24 cellular contexts compared by ENCODE assay signal in the genomic region with DNA sequence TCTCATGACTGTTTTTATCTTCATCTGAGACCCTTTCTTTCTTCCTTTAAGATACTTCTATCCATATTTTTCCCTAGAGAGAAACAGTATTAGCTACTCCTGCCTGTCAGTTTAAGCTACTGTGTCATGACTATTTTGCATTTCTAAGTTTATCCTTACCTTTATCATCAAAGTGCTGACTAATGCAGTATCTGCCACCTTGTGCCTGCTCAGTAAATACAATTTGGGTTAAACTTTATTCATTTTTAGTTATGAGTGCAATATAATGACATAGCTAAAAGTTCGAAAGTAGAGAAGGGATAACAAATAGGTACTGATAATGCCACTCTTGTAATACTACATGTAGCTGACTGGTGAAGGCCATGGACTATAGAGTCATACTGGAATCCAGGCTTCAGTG.
DNase-seq lines count a peak whose midpoint lies in the region; ATAC-seq and TF ChIP-seq lines count a peak whose summit lies in the region.
"Had no signal": no experiment of that assay in that cellular context is flagged by ENCODE, and none has a peak within 500 bp of the region (broad histone marks: within the 10 kb centered on the region; RNA-seq: fewer than 3 reads in every experiment).

No MANE protein-coding gene starts in this region.

- H3K9me3 ChIP-seq in IMR-90 (ENCODE audit: control insufficient read depth, insufficient read depth, low read length): no peaks in the 10 kb centered on the region
- no peaks in the 10 kb centered on the region for H3K9me3 ChIP-seq in esophagus muscularis mucosa
- H3K9me3 ChIP-seq in mucosa of descending colon: no peaks in the 10 kb centered on the region
- no peaks in the 10 kb centered on the region for H3K9me3 ChIP-seq in sigmoid colon
- H3K9me3 ChIP-seq in CD8-positive, alpha-beta memory T cell (ENCODE audit: low read length): no peaks in the 10 kb centered on the region
- H3K9me3 ChIP-seq: BLaER1 treated with 17β-estradiol and CSF1 and Interleukin-3, amounts not matched to agents 10 nM and 100 nM; SJSA1 had no signal

- H4K20me1 ChIP-seq in IMR-90 (ENCODE audit: insufficient read depth, low read length): peaks cover 17% of the 10 kb centered on the region; the same call in 1 of the 2 replicates
- H4K20me1 ChIP-seq: BLaER1 treated with 17β-estradiol and CSF1 and Interleukin-3, amounts not matched to agents 10 nM and 100 nM had no signal

- no peak overlapping the region for H3K18ac ChIP-seq in IMR-90 (ENCODE audit: low read depth, low read length)

- peaks cover 6% of the 10 kb centered on the region for H3K4me1 ChIP-seq in IMR-90 (ENCODE audit: control insufficient read depth, insufficient read depth, low read length)
- H3K4me1 ChIP-seq in esophagus muscularis mucosa: peaks cover 26 to 91% (median 76%) of the 10 kb centered on the region in 4 donors
- peaks cover 5% of the 10 kb centered on the region for H3K4me1 ChIP-seq in mucosa of descending colon (ENCODE audit: low read depth)
- H3K4me1 ChIP-seq in sigmoid colon: peaks cover 0 to 73% (median 53%) of the 10 kb centered on the region in 4 donors
- no peaks in the 10 kb centered on the region for H3K4me1 ChIP-seq in CD8-positive, alpha-beta memory T cell (ENCODE audit: insufficient read depth, low read length)

- H3K56ac ChIP-seq in IMR-90 (ENCODE audit: extremely low read depth, insufficient read depth, low read length): no peak overlapping the region

- H3K9me1 ChIP-seq in IMR-90 (ENCODE audit: insufficient read depth, low read length): peaks cover 8% of the 10 kb centered on the region

- no peak for TF ChIP-seq RAD21 in IMR-90 (IDR thresholded peaks at IDR 0.05; ENCODE audit: low read length)

- intact Hi-C loops in IMR-90 (cut with micrococcal nuclease): no loop called here
- intact Hi-C loops in esophagus muscularis mucosa (cut with DNase I): no loop called here
- intact Hi-C loops in mucosa of descending colon (cut with DNase I, micrococcal nuclease): no loop called here
- intact Hi-C loops in sigmoid colon (cut with DNase I): no loop called here

- H3K36me3 ChIP-seq in IMR-90 (ENCODE audit: control insufficient read depth, insufficient read depth, low read length) (no peaks in the 10 kb centered on the region), esophagus muscularis mucosa (no peaks in the 10 kb centered on the region), mucosa of descending colon (ENCODE audit: low read depth) (no peaks in the 10 kb centered on the region), sigmoid colon (no peaks in the 10 kb centered on the region)
- no peaks in the 10 kb centered on the region for H3K36me3 ChIP-seq in CD8-positive, alpha-beta memory T cell (ENCODE audit: insufficient read depth, low read length)

- no peaks in the 10 kb centered on the region for H3K9me3 Mint-ChIP-seq in CD8-positive, alpha-beta memory T cell
- H3K9me3 Mint-ChIP-seq: CD4-positive, alpha-beta T cell had no signal

- no peak overlapping the region for H2AK5ac ChIP-seq in IMR-90 (ENCODE audit: low read depth, low read length)

- H4K91ac ChIP-seq in IMR-90 (ENCODE audit: insufficient read depth, low read depth, low read length): no peak overlapping the region

- TF ChIP-seq POLR2A in IMR-90 (IDR thresholded peaks at IDR 0.05; ENCODE audit: low read depth, low read length) (no peak), esophagus muscularis mucosa (IDR thresholded peaks at IDR 0.05; ENCODE audit: low read depth) (no peak), sigmoid colon (IDR thresholded peaks at IDR 0.05) (no peak)

- peaks cover 18 to 33% (median 19%) of the 10 kb centered on the region in 3 donors for H3K4me1 Mint-ChIP-seq in CD8-positive, alpha-beta memory T cell

- no peak overlapping the region for H2BK15ac ChIP-seq in IMR-90 (ENCODE audit: low read depth, low read length)

- H3K27ac ChIP-seq in IMR-90 (ENCODE audit: insufficient read depth, low read length) (no peak overlapping the region), esophagus muscularis mucosa (replicated peaks in 1 of 4) (peak overlapping the region; percentile 16 to 80 (median 44)), sigmoid colon (peak overlapping the region in 3 of 4 donors; percentile 18 to 68 (median 57))
- H3K27ac ChIP-seq in CD8-positive, alpha-beta memory T cell (ENCODE audit: low read depth, low read length): no peak overlapping the region
- H3K27ac ChIP-seq: SJSA1 had no signal

- H3K27ac Mint-ChIP-seq in CD8-positive, alpha-beta memory T cell: peak overlapping the region in 1 of 8 donors; percentile 70
- H3K27ac Mint-ChIP-seq: CD4-positive, alpha-beta T cell had no signal

- H2AK9ac ChIP-seq in IMR-90 (replicated peaks; ENCODE audit: low read depth, low read length, poor library complexity): no peak overlapping the region

- dilution Hi-C loops in IMR-90 (cut with HindIII; ENCODE audit: low sequenced_read_pairs, unreplicated experiment): no loop called here

- POLR2A ChIA-PET in IMR-90 (lab: Charles Lee; ENCODE audit: unreplicated experiment): no interaction called here
- POLR2A ChIA-PET in CD8-positive, alpha-beta memory T cell (lab: Charles Lee): no interaction called here

- H2BK120ac ChIP-seq in IMR-90 (ENCODE audit: low read depth, low read length): no peak overlapping the region

- in situ Hi-C loops in IMR-90 (cut with MboI; ENCODE audit: low sequenced_read_pairs): loop anchor here (25.0 kb wide), 1 partner anchor 954 kb away; a partner anchor contains a TSS

- no peak overlapping the region for H3K23ac ChIP-seq in IMR-90 (ENCODE audit: low read depth, low read length)

- no peak overlapping the region for H2AFZ ChIP-seq in IMR-90 (replicated peaks; ENCODE audit: low read length, poor library complexity)

- no peak overlapping the region for H4K5ac ChIP-seq in IMR-90 (ENCODE audit: low read depth, low read length)

- TF ChIP-seq CTCF in IMR-90 (conservative IDR thresholded peaks at IDR 0.05; ENCODE audit: low read depth, low read length): no peak
- no peak for TF ChIP-seq CTCF in esophagus muscularis mucosa (IDR thresholded peaks at IDR 0.05)
- TF ChIP-seq CTCF in mucosa of descending colon (IDR thresholded peaks at IDR 0.05): no peak
- no peak for TF ChIP-seq CTCF in sigmoid colon (IDR thresholded peaks at IDR 0.05)

- no peak overlapping the region for H4K8ac ChIP-seq in IMR-90 (ENCODE audit: low read depth in 2 of 2, low read length in 2 of 2)

- H3K4me2 ChIP-seq in IMR-90 (ENCODE audit: low read depth, low read length): no peak overlapping the region

- H3K27me3 ChIP-seq in IMR-90 (ENCODE audit: control insufficient read depth, insufficient read depth, low read length) (no peaks in the 10 kb centered on the region), esophagus muscularis mucosa (no peaks in the 10 kb centered on the region), sigmoid colon (no peaks in the 10 kb centered on the region)
- no peaks in the 10 kb centered on the region for H3K27me3 ChIP-seq in CD8-positive, alpha-beta memory T cell (ENCODE audit: insufficient read depth, low read length, poor library complexity, severe bottlenecking)
- H3K27me3 ChIP-seq: BLaER1 treated with 17β-estradiol and CSF1 and Interleukin-3, amounts not matched to agents 10 nM and 100 nM; SJSA1 had no signal

- H3K27me3 Mint-ChIP-seq in CD8-positive, alpha-beta memory T cell: peaks cover 0 to 2% of the 10 kb centered on the region in 2 donors
- H3K27me3 Mint-ChIP-seq: CD4-positive, alpha-beta T cell had no signal

- no peak overlapping the region for H2BK20ac ChIP-seq in IMR-90 (ENCODE audit: low read depth, low read length)

- H3K36me3 Mint-ChIP-seq in CD8-positive, alpha-beta memory T cell: peaks cover 0 to 3% (median 0%) of the 10 kb centered on the region in 3 donors

- H3K14ac ChIP-seq in IMR-90 (replicated peaks; ENCODE audit: low read depth, low read length): no peak overlapping the region

- CTCF ChIA-PET in IMR-90 (lab: Yijun Ruan, JAX): no interaction called here
- CTCF ChIA-PET in CD8-positive, alpha-beta memory T cell (lab: Charles Lee): interaction anchor here (1.0 kb wide), 1 partner anchor 11 kb away, joined by 3 read pairs; no protein-coding TSS in a partner anchor

- ATAC-seq in IMR-90 (ENCODE audit: low read depth) (no peak), mucosa of descending colon (peak; percentile 64), HG03159 (IDR thresholded peaks at IDR 0.05; ENCODE audit: unreplicated experiment) (no peak)
- ATAC-seq: GM12878, HCT116 had no signal

- TF ChIP-seq EP300 in esophagus muscularis mucosa (IDR thresholded peaks at IDR 0.05) (no peak), sigmoid colon (IDR thresholded peaks at IDR 0.05) (no peak)

- H3K9ac ChIP-seq in IMR-90 (ENCODE audit: low read depth, low read length): no peak overlapping the region
- H3K9ac ChIP-seq: BLaER1 treated with 17β-estradiol and CSF1 and Interleukin-3, amounts not matched to agents 10 nM and 100 nM had no signal

- H2BK5ac ChIP-seq in IMR-90 (ENCODE audit: low read depth, low read length, poor library complexity, severe bottlenecking): no peak overlapping the region

- H3K4me3 Mint-ChIP-seq in CD8-positive, alpha-beta memory T cell: no peak overlapping the region
- H3K4me3 Mint-ChIP-seq: CD4-positive, alpha-beta T cell had no signal

- peaks cover 39 to 65% of the 10 kb centered on the region in 2 experiments for H3K79me1 ChIP-seq in IMR-90 (ENCODE audit: low read depth in 1 of 2, low read length in 2 of 2)

- DNase-seq in IMR-90 (no peak), esophagus muscularis mucosa (ENCODE audit: extremely low spot score) (no peak), mucosa of descending colon (no peak), sigmoid colon (no peak), HuH-7.5 (ENCODE audit: low spot score) (no peak)
- DNase-seq in CD8-positive, alpha-beta memory T cell: no peak
- DNase-seq: AML-193; CD4-positive, alpha-beta T cell; COR-L47; EL; GDM1; KG1; MM.1S; NCI-H1694; NCI-H2029 treated with DMSO at 0.1 percent for 48 hours; NCI-H446 treated with DMSO at 0.1 percent for 48 hours; NCI-H526; Right ventricle myocardium superior; RPMI8226 had no signal

- H3K4me3 ChIP-seq in IMR-90 (ENCODE audit: insufficient read depth, low read depth, low read length) (no peak overlapping the region), esophagus muscularis mucosa (no peak overlapping the region), mucosa of descending colon (no peak overlapping the region), sigmoid colon (no peak overlapping the region)
- H3K4me3 ChIP-seq in CD8-positive, alpha-beta memory T cell (ENCODE audit: low read length): no peak overlapping the region
- H3K4me3 ChIP-seq: BLaER1 treated with 17β-estradiol and CSF1 and Interleukin-3, amounts not matched to agents 10 nM and 100 nM; GM12878; SJSA1 had no signal

- BruUV-seq in IMR-90 (replicated peaks; lab: Mats Ljungman, UMichigan): no TSS peak

- WGBS in IMR-90 (ENCODE audit: extremely low coverage in 2 of 2, insufficient read length in 1 of 2), 2 experiments: no CpG with 5 or more reads among the region's 1 CpG
- WGBS in esophagus muscularis mucosa: 81% methylated on average over 1 of the region's 1 CpG
- WGBS in sigmoid colon, 2 donors: 21 to 79% methylated on average over 1 of the region's 1 CpG

- H3K4ac ChIP-seq in IMR-90 (ENCODE audit: low read depth, low read length): no peak overlapping the region

TF ChIP-seq in IMR-90, 13 proteins besides CTCF, POLR2A, EP300 and RAD21:
- TF ChIP-seq FOS (IDR thresholded peaks at IDR 0.05; ENCODE audit: low read depth, low read length) (no peak), MAFK (IDR thresholded peaks at IDR 0.05; ENCODE audit: low read depth, low read length) (peak; percentile 87)

Comparison
In these comparisons a context has a peak if more than half of its experiments do, and no peak if none do; other contexts are left out.
1. H3K27ac ChIP-seq: peak in esophagus muscularis mucosa (4 of 4) and sigmoid colon (3 of 4); none in IMR-90 (single experiment) and CD8-positive, alpha-beta memory T cell (single experiment).